17 cellular contexts compared by ENCODE assay signal in genomic region chr5:150106669-150107068, GRCh38. TPM values are rescaled to one million over a fixed set of nuclear protein-coding genes. Genes with fewer than 3 reads are reported as not detected.
A peak's percentile ranks its signal among the peaks of the same experiment; 100 is the strongest.
DNase-seq lines count a peak whose midpoint lies in the region; ATAC-seq and TF ChIP-seq lines count a peak whose summit lies in the region.
"Had no signal": no experiment of that assay in that cellular context is flagged by ENCODE, and none has a peak within 500 bp of the region (broad histone marks: within the 10 kb centered on the region; RNA-seq: fewer than 3 reads in every experiment).

No MANE protein-coding gene starts in this region.

- H2AFZ ChIP-seq in SK-N-SH (ENCODE audit: low read depth) (no peak overlapping the region), smooth muscle cell (ENCODE audit: low read depth) (no peak overlapping the region)

- H3K79me2 ChIP-seq in SK-N-SH (ENCODE audit: insufficient read depth), result no peaks in the 10 kb centered on the region
- no peaks in the 10 kb centered on the region for H3K79me2 ChIP-seq in smooth muscle cell (ENCODE audit: low read depth)

- DNase-seq in SK-N-SH, result no peak
- DNase-seq in NCI-H2196 treated with DMSO at 0.1 percent for 48 hours (lab: John Stamatoyannopoulos, UW; ENCODE audit: unreplicated experiment), result peak; percentile 76
- DNase-seq in fibroblast of mammary gland (ENCODE audit: low read depth), result peak; percentile 3
- no peak for DNase-seq in smooth muscle cell (lab: John Stamatoyannopoulos, UW; ENCODE audit: unreplicated experiment)
- no peak for DNase-seq in NCI-H524 treated with DMSO at 0.1 percent for 48 hours (lab: John Stamatoyannopoulos, UW)
- no peak for DNase-seq in left lobe of liver (ENCODE audit: low spot score)
- no peak for DNase-seq in T1000 (lab: John Stamatoyannopoulos, UW)
- DNase-seq: ACHN, DMS79 treated with DMSO at 0.1 percent for 48 hours, hippocampal formation, NCI-H82, sigmoid colon had no signal

- 95% methylated on average over 3 of the region's 3 CpGs for WGBS in SK-N-SH (ENCODE audit: low lambda C conversion rate)
- 48% methylated on average over 3 of the region's 3 CpGs for WGBS in smooth muscle cell (ENCODE audit: low lambda C conversion rate)

- H3K9me3 ChIP-seq in SK-N-SH, result no peaks in the 10 kb centered on the region
- no peaks in the 10 kb centered on the region for H3K9me3 ChIP-seq in smooth muscle cell (replicated peaks; ENCODE audit: low read depth)
- H3K9me3 ChIP-seq: sigmoid colon, SJCRH30 had no signal

- H3F3A ChIP-seq in SK-N-SH (replicated peaks; ENCODE audit: insufficient read depth), result no peaks in the 10 kb centered on the region
- H3F3A ChIP-seq in smooth muscle cell (ENCODE audit: low read depth), result peaks cover 29% of the 10 kb centered on the region

- no peaks in the 10 kb centered on the region for H3K36me3 ChIP-seq in SK-N-SH (replicated peaks in 1 of 2; ENCODE audit: control insufficient read depth in 1 of 2, insufficient read depth in 2 of 2, low read length in 1 of 2)
- H3K36me3 ChIP-seq in smooth muscle cell (ENCODE audit: low read depth), result no peaks in the 10 kb centered on the region
- H3K36me3 ChIP-seq: sigmoid colon, SJCRH30 had no signal

- H3K4me2 ChIP-seq in SK-N-SH (no peak overlapping the region), smooth muscle cell (no peak overlapping the region)

- no peak for TF ChIP-seq CTCF in SK-N-SH (IDR thresholded peaks at IDR 0.05)
- TF ChIP-seq CTCF in fibroblast of mammary gland (conservative IDR thresholded peaks at IDR 0.05; ENCODE audit: control insufficient read depth, insufficient read depth, low read depth, low read length), result no peak
- no peak for TF ChIP-seq CTCF in smooth muscle cell (IDR thresholded peaks at IDR 0.05; ENCODE audit: borderline replicate concordance, insufficient read depth, poor library complexity, severe bottlenecking)

- no peak overlapping the region for H3K9ac ChIP-seq in SK-N-SH
- no peak overlapping the region for H3K9ac ChIP-seq in smooth muscle cell (ENCODE audit: low read depth)

- TF ChIP-seq EP300 in SK-N-SH (IDR thresholded peaks at IDR 0.05; ENCODE audit: borderline replicate concordance in 1 of 2, low read depth in 1 of 2, low read length in 1 of 2), result no peak

- H4K20me1 ChIP-seq in SK-N-SH (ENCODE audit: insufficient read depth) (no peaks in the 10 kb centered on the region), smooth muscle cell (ENCODE audit: low read depth) (no peaks in the 10 kb centered on the region)

- no peaks in the 10 kb centered on the region for H3K9me2 ChIP-seq in SK-N-SH

- H3K27me3 ChIP-seq in SK-N-SH (ENCODE audit: insufficient read depth) (no peaks in the 10 kb centered on the region), smooth muscle cell (ENCODE audit: low read depth) (no peaks in the 10 kb centered on the region)
- H3K27me3 ChIP-seq: sigmoid colon, SJCRH30 had no signal

- H3K27ac ChIP-seq in SK-N-SH (ENCODE audit: low read depth in 2 of 2, low read length in 1 of 2) (peak overlapping the region in 1 of 2 experiments; percentile 51; a peak in 1 of 4 replicates), smooth muscle cell (ENCODE audit: low read depth) (peak overlapping the region; percentile 98)
- H3K27ac ChIP-seq: sigmoid colon, SJCRH30 had no signal

- peak; percentile 13; the same call in 1 of the 3 replicates for ATAC-seq in SK-N-SH treated with all-trans-retinoic acid at 6 μM for 48 hours
- ATAC-seq in left lobe of liver, result no peak
- ATAC-seq: activated CD4-positive, CD25-positive, alpha-beta regulatory T cell treated with anti-CD3 and anti-CD28 coated beads, Interleukin-2, amount 50 U/mL, for 24 hours had no signal

- CTCF ChIA-PET in SK-N-SH (lab: Yijun Ruan, JAX), result interaction anchor here (0.9 to 1.6 kb wide), 3 partner anchors 59 to 272 kb away, joined by 3 to 4 read pairs (median 3); no protein-coding TSS in a partner anchor

- no peak for TF ChIP-seq RAD21 in SK-N-SH (IDR thresholded peaks at IDR 0.05; ENCODE audit: low read length)

- H3K4me3 ChIP-seq in SK-N-SH (ENCODE audit: low read depth in 2 of 2, low read length in 1 of 2) (no peak overlapping the region), fibroblast of mammary gland (ENCODE audit: control insufficient read depth, low read depth, low read length) (no peak overlapping the region), smooth muscle cell (no peak overlapping the region)
- H3K4me3 ChIP-seq: sigmoid colon, SJCRH30 had no signal

- H3K4me1 ChIP-seq in SK-N-SH (ENCODE audit: control insufficient read depth in 1 of 2, insufficient read depth in 2 of 2, low read depth in 1 of 2, low read length in 1 of 2) (peaks cover 0 to 30% of the 10 kb centered on the region in 2 experiments; a peak in 1 of 4 replicates), smooth muscle cell (ENCODE audit: low read depth) (peaks cover 7% of the 10 kb centered on the region)
- H3K4me1 ChIP-seq: sigmoid colon had no signal

- POLR2A ChIA-PET in SK-N-SH (lab: Yijun Ruan, JAX), result no interaction called here

TF ChIP-seq in SK-N-SH treated with all-trans-retinoic acid at 6 μM for 48 hours, 23 proteins besides CTCF, POLR2A, EP300 and RAD21 (continues in another document):
- TF ChIP-seq OSR1 (CRISPR knock-in tag; IDR thresholded peaks at IDR 0.05) (no peak), ISL1 (CRISPR knock-in tag; IDR thresholded peaks at IDR 0.05) (no peak), ZFP30 (CRISPR knock-in tag; IDR thresholded peaks at IDR 0.05) (no peak), BACH2 (CRISPR knock-in tag; IDR thresholded peaks at IDR 0.05; ENCODE audit: borderline replicate concordance) (no peak), TCF4 (CRISPR knock-in tag; IDR thresholded peaks at IDR 0.05; ENCODE audit: borderline replicate concordance) (no peak)

TF ChIP-seq in SK-N-SH, 30 proteins besides CTCF, POLR2A, EP300 and RAD21:
- TF ChIP-seq, protein P1, sequence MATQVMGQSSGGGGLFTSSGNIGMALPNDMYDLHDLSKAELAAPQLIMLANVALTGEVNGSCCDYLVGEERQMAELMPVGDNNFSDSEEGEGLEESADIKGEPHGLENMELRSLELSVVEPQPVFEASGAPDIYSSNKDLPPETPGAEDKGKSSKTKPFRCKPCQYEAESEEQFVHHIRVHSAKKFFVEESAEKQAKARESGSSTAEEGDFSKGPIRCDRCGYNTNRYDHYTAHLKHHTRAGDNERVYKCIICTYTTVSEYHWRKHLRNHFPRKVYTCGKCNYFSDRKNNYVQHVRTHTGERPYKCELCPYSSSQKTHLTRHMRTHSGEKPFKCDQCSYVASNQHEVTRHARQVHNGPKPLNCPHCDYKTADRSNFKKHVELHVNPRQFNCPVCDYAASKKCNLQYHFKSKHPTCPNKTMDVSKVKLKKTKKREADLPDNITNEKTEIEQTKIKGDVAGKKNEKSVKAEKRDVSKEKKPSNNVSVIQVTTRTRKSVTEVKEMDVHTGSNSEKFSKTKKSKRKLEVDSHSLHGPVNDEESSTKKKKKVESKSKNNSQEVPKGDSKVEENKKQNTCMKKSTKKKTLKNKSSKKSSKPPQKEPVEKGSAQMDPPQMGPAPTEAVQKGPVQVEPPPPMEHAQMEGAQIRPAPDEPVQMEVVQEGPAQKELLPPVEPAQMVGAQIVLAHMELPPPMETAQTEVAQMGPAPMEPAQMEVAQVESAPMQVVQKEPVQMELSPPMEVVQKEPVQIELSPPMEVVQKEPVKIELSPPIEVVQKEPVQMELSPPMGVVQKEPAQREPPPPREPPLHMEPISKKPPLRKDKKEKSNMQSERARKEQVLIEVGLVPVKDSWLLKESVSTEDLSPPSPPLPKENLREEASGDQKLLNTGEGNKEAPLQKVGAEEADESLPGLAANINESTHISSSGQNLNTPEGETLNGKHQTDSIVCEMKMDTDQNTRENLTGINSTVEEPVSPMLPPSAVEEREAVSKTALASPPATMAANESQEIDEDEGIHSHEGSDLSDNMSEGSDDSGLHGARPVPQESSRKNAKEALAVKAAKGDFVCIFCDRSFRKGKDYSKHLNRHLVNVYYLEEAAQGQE (IDR thresholded peaks at IDR 0.05; ENCODE audit: low read depth, low read length), result no peak
- TF ChIP-seq FOSL2 (IDR thresholded peaks at IDR 0.05; ENCODE audit: borderline replicate concordance, low read depth) (no peak), EZH2phosphoT487 (IDR thresholded peaks at IDR 0.05; ENCODE audit: borderline replicate concordance, low read depth) (no peak), RCOR1 (IDR thresholded peaks at IDR 0.05; ENCODE audit: low read length) (no peak), MEF2A (IDR thresholded peaks at IDR 0.05; ENCODE audit: borderline replicate concordance, low read depth) (no peak), POLR2AphosphoS5 (IDR thresholded peaks at IDR 0.05; ENCODE audit: low read depth, low read length) (no peak)

RNA-seq across cellular contexts. Expression of gene CSF1R, which starts 20.3 kb away (rescaled TPM):
- 0.15 and 0.25 TPM in 2 replicates for polyA plus RNA-seq in SK-N-SH (2012; rRNA removed)
- polyA plus RNA-seq in SK-N-SH (2012; cell fraction: cytosol; rRNA removed), result 0.10 and 0.30 TPM in 2 replicates
- 0.49 and 0.69 TPM in 2 replicates for polyA plus RNA-seq in SK-N-SH (2012; cell fraction: nucleus; rRNA removed)
- total RNA-seq in smooth muscle cell, result 3.9 and 6.2 TPM in 2 replicates
- 2.2 and 12.9 TPM in 2 replicates for polyA plus RNA-seq in smooth muscle cell
- 15.2 TPM for total RNA-seq in left lobe of liver

RNA-seq across cellular contexts. Expression of gene PDGFRB, which starts 49.0 kb away (rescaled TPM):
- polyA plus RNA-seq in SK-N-SH (2012; rRNA removed) (25.9 and 32.1 TPM in 2 replicates), smooth muscle cell (390 and 522 TPM in 2 replicates)
- polyA plus RNA-seq in SK-N-SH (2012; cell fraction: cytosol; rRNA removed), result 13.2 and 19.7 TPM in 2 replicates
- 57.0 and 58.5 TPM in 2 replicates for polyA plus RNA-seq in SK-N-SH (2012; cell fraction: nucleus; rRNA removed)
- total RNA-seq in smooth muscle cell (362 and 370 TPM in 2 replicates), left lobe of liver (12.8 TPM)

RNA-seq across cellular contexts. Expression of gene CDX1, which starts 59.9 kb away (rescaled TPM):
- polyA plus RNA-seq in SK-N-SH (2012; rRNA removed) (0.23 and 0.26 TPM in 2 replicates), smooth muscle cell (5.0 and 8.5 TPM in 2 replicates)
- 0.19 and 0.26 TPM in 2 replicates for polyA plus RNA-seq in SK-N-SH (2012; cell fraction: cytosol; rRNA removed)
- 0.25 and 0.39 TPM in 2 replicates for polyA plus RNA-seq in SK-N-SH (2012; cell fraction: nucleus; rRNA removed)
- total RNA-seq in smooth muscle cell (1.4 and 3.9 TPM in 2 replicates), left lobe of liver (0.15 TPM)
- total RNA-seq: LHCN-M2, mononuclear cell, SJCRH30 had no signal

Comparison
In these comparisons a context has a peak if more than half of its experiments do, and no peak if none do; other contexts are left out.
1. DNase-seq: peak in NCI-H2196 treated with DMSO at 0.1 percent for 48 hours (single experiment) and fibroblast of mammary gland (single experiment); none in SK-N-SH (single experiment), smooth muscle cell (single experiment), NCI-H524 treated with DMSO at 0.1 percent for 48 hours (single experiment), left lobe of liver (single experiment) and T1000 (single experiment).
2. RNA of gene PDGFRB, which starts 49.0 kb away (total RNA-seq): 362 to 370 TPM in smooth muscle cell; 12.8 TPM in left lobe of liver (single experiment); every median in the first group is over 10 times any median in the second.